8 cellular contexts compared by ENCODE assay signal in the genomic region with DNA sequence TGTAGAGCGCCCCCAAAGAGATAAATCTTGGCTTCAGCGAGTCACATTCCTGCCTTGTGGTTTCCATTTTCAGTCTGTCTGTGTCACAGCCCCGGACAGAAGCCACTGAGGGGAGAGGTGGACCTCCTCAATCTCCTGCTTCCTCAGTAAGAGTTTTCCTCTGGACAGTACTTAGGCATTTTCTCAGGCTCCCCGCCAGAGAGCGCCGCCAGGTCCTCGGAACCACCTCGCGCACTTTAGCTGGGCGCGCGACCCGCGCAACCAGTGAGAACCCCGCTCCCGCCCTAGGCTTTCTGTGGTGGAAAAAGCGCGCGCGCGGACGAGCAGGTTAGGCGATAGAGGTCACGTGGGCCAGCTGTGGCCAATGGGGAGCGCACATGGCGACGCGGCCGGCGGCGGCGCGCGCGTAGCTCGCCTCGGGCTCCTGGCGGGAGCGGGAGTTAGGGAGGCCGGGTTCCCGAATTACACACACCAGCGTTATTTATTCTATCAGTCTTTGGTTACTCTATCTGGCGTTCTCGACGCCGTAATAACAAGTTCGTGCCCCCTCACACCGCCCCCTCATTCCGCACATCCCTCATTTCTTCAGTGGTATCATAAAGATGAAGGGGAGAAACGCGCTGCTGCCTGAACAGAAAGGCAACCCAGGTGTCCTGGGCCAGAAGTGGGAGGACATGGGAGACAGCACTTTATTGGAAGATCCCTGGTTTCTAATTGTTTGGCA. TPM values are rescaled to one million over a fixed set of nuclear protein-coding genes. Genes with fewer than 3 reads are reported as not detected.
DNase-seq lines count a peak whose midpoint lies in the region; ATAC-seq lines count a peak whose summit lies in the region.

No MANE protein-coding gene starts in this region.

- peaks cover 7% of the 10 kb centered on the region for H3K36me3 Mint-ChIP-seq in effector memory CD8-positive, alpha-beta T cell (ENCODE audit: insufficient read depth)

- H2BK5ac ChIP-seq in mesenchymal stem cell (ENCODE audit: low read depth, low read length, poor library complexity, severe bottlenecking) = no peak overlapping the region

- H3K79me1 ChIP-seq in mesenchymal stem cell (replicated peaks; ENCODE audit: low read length, poor library complexity, severe bottlenecking) = no peaks in the 10 kb centered on the region

- H3K27ac ChIP-seq in mesenchymal stem cell (ENCODE audit: low read length, poor library complexity, severe bottlenecking) = peak overlapping the region; percentile 8

- H3K4me3 ChIP-seq in mesenchymal stem cell (ENCODE audit: insufficient read depth in 1 of 2, low read depth in 1 of 2, low read length in 2 of 2) = peak overlapping the region; percentile 63 to 96

- peak overlapping the region; percentile 92 for H3K4me2 ChIP-seq in mesenchymal stem cell (ENCODE audit: low read length, poor library complexity, severe bottlenecking)

- H3K14ac ChIP-seq in mesenchymal stem cell (ENCODE audit: low read length in 2 of 2) = no peak overlapping the region

- H3K27me3 Mint-ChIP-seq in effector memory CD8-positive, alpha-beta T cell = no peaks in the 10 kb centered on the region

- H3K27me3 ChIP-seq in mesenchymal stem cell (ENCODE audit: control insufficient read depth in 1 of 2, insufficient read depth in 1 of 2, low read length in 2 of 2) = no peaks in the 10 kb centered on the region

- H3K27ac Mint-ChIP-seq in effector memory CD8-positive, alpha-beta T cell = peak overlapping the region; percentile 89 to 92

- H2AFZ ChIP-seq in mesenchymal stem cell (ENCODE audit: low read depth, low read length) = peak overlapping the region; percentile 66

- H3K4me3 Mint-ChIP-seq in effector memory CD8-positive, alpha-beta T cell = peak overlapping the region; percentile 93

- no peak overlapping the region for H3K23ac ChIP-seq in mesenchymal stem cell (ENCODE audit: low read length in 2 of 2)

- H2BK15ac ChIP-seq in mesenchymal stem cell (ENCODE audit: low read depth, poor library complexity, severe bottlenecking) = no peak overlapping the region

- H3K9me3 Mint-ChIP-seq in effector memory CD8-positive, alpha-beta T cell = no peaks in the 10 kb centered on the region

- H2BK12ac ChIP-seq in mesenchymal stem cell (ENCODE audit: low read length in 2 of 2) = no peak overlapping the region

- in situ Hi-C loops in Caki2 (cut with HindIII; ENCODE audit: low pct_unique_long_range_greater_than_20kb, low sequenced_read_pairs) = no loop called here

- H4K8ac ChIP-seq in mesenchymal stem cell (ENCODE audit: low read length) = peak overlapping the region; percentile 4

- no peak overlapping the region for H2BK120ac ChIP-seq in mesenchymal stem cell (ENCODE audit: low read depth, low read length)

- H3K4me1 ChIP-seq in mesenchymal stem cell (ENCODE audit: control insufficient read depth, insufficient read depth, low read depth, low read length) = peaks cover 1% of the 10 kb centered on the region

- H2AK5ac ChIP-seq in mesenchymal stem cell (ENCODE audit: low read length, severe bottlenecking) = no peak overlapping the region

- H3K4ac ChIP-seq in mesenchymal stem cell (ENCODE audit: low read depth in 1 of 2, low read length in 2 of 2) = no peak overlapping the region

- no peak overlapping the region for H4K91ac ChIP-seq in mesenchymal stem cell (ENCODE audit: low read length)

- peak overlapping the region; percentile 55 to 77 for H3K18ac ChIP-seq in mesenchymal stem cell (ENCODE audit: low read depth in 1 of 2, low read length in 2 of 2)

- no peaks in the 10 kb centered on the region for H3K36me3 ChIP-seq in mesenchymal stem cell (ENCODE audit: control insufficient read depth in 1 of 2, insufficient read depth in 2 of 2, low read depth in 1 of 2, low read length in 2 of 2)

- peaks cover 15 to 16% of the 10 kb centered on the region in 2 donors for H3K4me1 Mint-ChIP-seq in effector memory CD8-positive, alpha-beta T cell (ENCODE audit: low read depth in 2 of 2)

- DNase-seq in Caki2 (ENCODE audit: low read depth) (peak; percentile 97), HT1080 (ENCODE audit: low read depth) (peak; percentile 98), mesenchymal stem cell (peak; percentile 98)
- DNase-seq in NK-92 treated with Interleukin-12 subunit alpha and Interleukin-12 subunit beta, amount 100 ng/mL, for 24 hours (lab: John Stamatoyannopoulos, UW) = peak; percentile 97
- DNase-seq in activated CD8-positive, alpha-beta memory T cell treated with anti-CD3 and anti-CD28 coated beads for 4 hours (ENCODE audit: low read depth in 2 of 2) = peak; percentile 94 to 96
- DNase-seq in effector memory CD8-positive, alpha-beta T cell = peak; percentile 96 to 98 (median 97)
- DNase-seq in stimulated activated CD8-positive, alpha-beta memory T cell treated with anti-CD3 and anti-CD28 coated beads, Interleukin-12 subunit alpha, Interleukin-12 subunit beta, amount 100 ng/mL, for 24 hours (ENCODE audit: extremely low read depth) = peak; percentile 98

- peak overlapping the region; percentile 92 for H3K9ac ChIP-seq in mesenchymal stem cell (ENCODE audit: low read length)

- no peaks in the 10 kb centered on the region for H3K9me3 ChIP-seq in mesenchymal stem cell (ENCODE audit: control insufficient read depth, low read length)

- WGBS in mesenchymal stem cell = under 1% methylated on average over 36 of the region's 51 CpGs

- ATAC-seq in GM21360 (IDR thresholded peaks at IDR 0.05; ENCODE audit: unreplicated experiment) = peak; percentile 88
- ATAC-seq in effector memory CD8-positive, alpha-beta T cell (replicated peaks) = peak; percentile 99

RNA-seq across cellular contexts. Expression of gene PXT1, which starts 19.4 kb away (rescaled TPM):
- total RNA-seq in Caki2 (2014; rRNA removed; shearing (Covaris generic); ENCODE audit: low replicate concordance) = 0.20 TPM in 1 of 2 replicates, not detected in the other
- total RNA-seq in HT1080 (2014; rRNA removed; shearing (Covaris generic)) = not detected in 2 replicates
- 0.03 TPM in 1 of 2 replicates, not detected in the other for polyA plus RNA-seq in HT1080 (2015; cell fraction: cytosol; rRNA removed)
- polyA plus RNA-seq in HT1080 (2015; cell fraction: nucleus; rRNA removed) = not detected in 2 replicates
- polyA plus RNA-seq in mesenchymal stem cell (2013, experiment 1 of 2) = not detected
- 0.03 TPM for polyA plus RNA-seq in mesenchymal stem cell (2013, experiment 2 of 2)

RNA-seq across cellular contexts. Expression of gene KCTD20, which starts 19.5 kb away (rescaled TPM):
- 78.4 and 98.0 TPM in 2 replicates for total RNA-seq in Caki2 (2014; rRNA removed; shearing (Covaris generic); ENCODE audit: low replicate concordance)
- 26.0 and 29.9 TPM in 2 replicates for total RNA-seq in HT1080 (2014; rRNA removed; shearing (Covaris generic))
- 28.1 and 31.5 TPM in 2 replicates for polyA plus RNA-seq in HT1080 (2015; cell fraction: cytosol; rRNA removed)
- 15.3 and 18.8 TPM in 2 replicates for polyA plus RNA-seq in HT1080 (2015; cell fraction: nucleus; rRNA removed)
- polyA plus RNA-seq in mesenchymal stem cell (2013, experiment 1 of 2) = 29.7 TPM
- 30.6 TPM for polyA plus RNA-seq in mesenchymal stem cell (2013, experiment 2 of 2)

RNA-seq across cellular contexts. Expression of gene ETV7, which starts 35.8 kb away (rescaled TPM):
- not detected in 2 replicates for total RNA-seq in Caki2 (2014; rRNA removed; shearing (Covaris generic); ENCODE audit: low replicate concordance)
- total RNA-seq in HT1080 (2014; rRNA removed; shearing (Covaris generic)) = not detected in 2 replicates
- polyA plus RNA-seq in HT1080 (2015; cell fraction: cytosol; rRNA removed) = not detected in 2 replicates
- not detected in 2 replicates for polyA plus RNA-seq in HT1080 (2015; cell fraction: nucleus; rRNA removed)
- polyA plus RNA-seq in mesenchymal stem cell (2013, experiment 1 of 2) = 1.3 TPM
- polyA plus RNA-seq in mesenchymal stem cell (2013, experiment 2 of 2) = 1.1 TPM

Comparison
In these comparisons a context has a peak if more than half of its experiments do, and no peak if none do; other contexts are left out.
1. Peak in every context shown above with its lines: DNase-seq, ATAC-seq, H3K4me3 ChIP-seq and H3K27ac ChIP-seq.